In the genomic region with DNA sequence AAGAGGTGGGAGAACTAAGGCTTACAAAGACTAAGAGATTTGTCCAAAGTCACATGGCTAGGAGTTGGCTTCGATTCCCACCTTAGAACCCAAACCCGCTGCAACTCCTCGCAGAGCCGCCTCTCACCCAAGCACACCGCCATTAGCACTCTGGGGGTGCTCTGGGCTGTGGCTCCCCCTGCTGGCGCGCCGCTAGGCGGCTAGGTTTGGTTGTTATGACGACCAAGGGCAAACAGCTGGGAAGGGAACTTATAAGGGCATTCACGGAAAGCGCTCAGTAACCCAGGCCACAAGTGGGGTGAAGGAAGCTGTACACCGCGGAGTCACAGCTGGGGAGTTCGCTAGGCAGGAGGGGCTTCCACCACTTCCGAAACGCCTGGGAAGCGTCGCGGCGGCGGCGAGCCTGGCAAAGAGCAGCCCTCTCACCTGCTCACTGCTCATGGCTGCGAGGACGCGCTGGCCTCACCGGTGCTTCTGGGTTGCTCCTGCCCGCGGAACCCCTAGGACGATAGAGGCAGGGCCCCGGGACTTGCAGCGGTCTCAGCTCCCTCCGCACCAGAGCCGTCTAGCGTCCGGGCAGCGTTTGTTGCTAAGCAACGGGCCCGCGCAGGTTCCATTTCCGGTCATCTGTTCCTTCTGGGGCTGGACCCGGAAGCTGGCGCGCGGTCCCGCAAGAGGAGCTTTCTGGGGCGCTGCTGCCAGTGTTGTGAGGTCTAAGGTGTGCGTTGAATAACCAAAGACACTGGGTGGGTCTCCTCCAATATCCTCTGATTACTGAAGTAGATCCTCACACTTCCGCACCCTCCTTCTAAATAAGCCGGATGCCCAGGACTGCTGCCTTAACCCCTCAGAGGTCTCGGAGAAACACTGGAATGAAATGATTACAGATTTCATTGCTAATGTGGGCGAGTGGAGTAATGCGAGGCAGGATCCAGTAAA, we compare ENCODE assay signal across 1 cellular context.
TF ChIP-seq lines count a peak whose summit lies in the region.

A gene (minus strand): TSS at position 567 of the 939 bp plus-strand sequence. CDS start 126 bp downstream, at position 441.

TF ChIP-seq in HepG2, 621 proteins besides CTCF, POLR2A, EP300 and RAD21 (continued from another document and continues in another):
- TF ChIP-seq, protein P1, sequence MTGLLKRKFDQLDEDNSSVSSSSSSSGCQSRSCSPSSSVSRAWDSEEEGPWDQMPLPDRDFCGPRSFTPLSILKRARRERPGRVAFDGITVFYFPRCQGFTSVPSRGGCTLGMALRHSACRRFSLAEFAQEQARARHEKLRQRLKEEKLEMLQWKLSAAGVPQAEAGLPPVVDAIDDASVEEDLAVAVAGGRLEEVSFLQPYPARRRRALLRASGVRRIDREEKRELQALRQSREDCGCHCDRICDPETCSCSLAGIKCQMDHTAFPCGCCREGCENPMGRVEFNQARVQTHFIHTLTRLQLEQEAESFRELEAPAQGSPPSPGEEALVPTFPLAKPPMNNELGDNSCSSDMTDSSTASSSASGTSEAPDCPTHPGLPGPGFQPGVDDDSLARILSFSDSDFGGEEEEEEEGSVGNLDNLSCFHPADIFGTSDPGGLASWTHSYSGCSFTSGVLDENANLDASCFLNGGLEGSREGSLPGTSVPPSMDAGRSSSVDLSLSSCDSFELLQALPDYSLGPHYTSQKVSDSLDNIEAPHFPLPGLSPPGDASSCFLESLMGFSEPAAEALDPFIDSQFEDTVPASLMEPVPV (CRISPR knock-in tag; IDR thresholded peaks at IDR 0.05) = no peak
- TF ChIP-seq, protein P2, sequence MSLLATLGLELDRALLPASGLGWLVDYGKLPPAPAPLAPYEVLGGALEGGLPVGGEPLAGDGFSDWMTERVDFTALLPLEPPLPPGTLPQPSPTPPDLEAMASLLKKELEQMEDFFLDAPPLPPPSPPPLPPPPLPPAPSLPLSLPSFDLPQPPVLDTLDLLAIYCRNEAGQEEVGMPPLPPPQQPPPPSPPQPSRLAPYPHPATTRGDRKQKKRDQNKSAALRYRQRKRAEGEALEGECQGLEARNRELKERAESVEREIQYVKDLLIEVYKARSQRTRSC (CRISPR knock-in tag; IDR thresholded peaks at IDR 0.05; ENCODE audit: low read depth) = 0 out of 2 replicates have a peak, but pooled peaks have one; percentile 43
- no peak for TF ChIP-seq KLF12 (CRISPR knock-in tag; IDR thresholded peaks at IDR 0.05; ENCODE audit: borderline replicate concordance)
- peak; percentile 54; the same call in 1 of the 2 replicates for TF ChIP-seq TBX2 (CRISPR knock-in tag; IDR thresholded peaks at IDR 0.05; ENCODE audit: borderline replicate concordance)
- peak; percentile 79; the same call in 1 of the 2 replicates for TF ChIP-seq ZMYM4 (CRISPR knock-in tag; IDR thresholded peaks at IDR 0.05)
- TF ChIP-seq ZKSCAN1 (IDR thresholded peaks at IDR 0.05; ENCODE audit: low read length) = no peak
- 0 out of 2 replicates have a peak, but pooled peaks have one; percentile 37 for TF ChIP-seq HCFC1 (IDR thresholded peaks at IDR 0.05; ENCODE audit: low read depth, low read length)
- TF ChIP-seq LCORL (IDR thresholded peaks at IDR 0.05) = no peak
- TF ChIP-seq LCORL (CRISPR knock-in tag; IDR thresholded peaks at IDR 0.05) = no peak; the same call in 1 of the 2 replicates
- no peak for TF ChIP-seq ZNF674 (CRISPR knock-in tag; IDR thresholded peaks at IDR 0.05; ENCODE audit: low read depth)
- no peak for TF ChIP-seq HNRNPUL1 (IDR thresholded peaks at IDR 0.05; ENCODE audit: low read depth, low read length)
- no peak for TF ChIP-seq IRX3 (CRISPR knock-in tag; IDR thresholded peaks at IDR 0.05; ENCODE audit: borderline replicate concordance, low read depth)
- TF ChIP-seq ZFP1 (CRISPR knock-in tag; IDR thresholded peaks at IDR 0.05) = no peak
- TF ChIP-seq ZEB1 (IDR thresholded peaks at IDR 0.05; ENCODE audit: insufficient replicate concordance, low read depth) = no peak
- TF ChIP-seq KLF15 (CRISPR knock-in tag; IDR thresholded peaks at IDR 0.05; ENCODE audit: borderline replicate concordance) = no peak
- TF ChIP-seq ZNF737 (CRISPR knock-in tag; IDR thresholded peaks at IDR 0.05; ENCODE audit: borderline replicate concordance) = peak; percentile 88; the same call in 1 of the 2 replicates
- TF ChIP-seq, protein P3, sequence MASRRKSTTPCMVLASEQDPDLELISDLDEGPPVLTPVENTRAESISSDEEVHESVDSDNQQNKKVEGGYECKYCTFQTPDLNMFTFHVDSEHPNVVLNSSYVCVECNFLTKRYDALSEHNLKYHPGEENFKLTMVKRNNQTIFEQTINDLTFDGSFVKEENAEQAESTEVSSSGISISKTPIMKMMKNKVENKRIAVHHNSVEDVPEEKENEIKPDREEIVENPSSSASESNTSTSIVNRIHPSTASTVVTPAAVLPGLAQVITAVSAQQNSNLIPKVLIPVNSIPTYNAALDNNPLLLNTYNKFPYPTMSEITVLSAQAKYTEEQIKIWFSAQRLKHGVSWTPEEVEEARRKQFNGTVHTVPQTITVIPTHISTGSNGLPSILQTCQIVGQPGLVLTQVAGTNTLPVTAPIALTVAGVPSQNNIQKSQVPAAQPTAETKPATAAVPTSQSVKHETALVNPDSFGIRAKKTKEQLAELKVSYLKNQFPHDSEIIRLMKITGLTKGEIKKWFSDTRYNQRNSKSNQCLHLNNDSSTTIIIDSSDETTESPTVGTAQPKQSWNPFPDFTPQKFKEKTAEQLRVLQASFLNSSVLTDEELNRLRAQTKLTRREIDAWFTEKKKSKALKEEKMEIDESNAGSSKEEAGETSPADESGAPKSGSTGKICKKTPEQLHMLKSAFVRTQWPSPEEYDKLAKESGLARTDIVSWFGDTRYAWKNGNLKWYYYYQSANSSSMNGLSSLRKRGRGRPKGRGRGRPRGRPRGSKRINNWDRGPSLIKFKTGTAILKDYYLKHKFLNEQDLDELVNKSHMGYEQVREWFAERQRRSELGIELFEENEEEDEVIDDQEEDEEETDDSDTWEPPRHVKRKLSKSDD (CRISPR knock-in tag; IDR thresholded peaks at IDR 0.05; ENCODE audit: low read depth) = no peak
- TF ChIP-seq TOE1 (CRISPR knock-in tag; IDR thresholded peaks at IDR 0.05) = 0 out of 2 replicates have a peak, but pooled peaks have one; percentile 59
- peak; percentile 94; the same call in 1 of the 2 replicates for TF ChIP-seq NRL (CRISPR knock-in tag; IDR thresholded peaks at IDR 0.05; ENCODE audit: borderline replicate concordance)
- peak; percentile 32 for TF ChIP-seq SKI (IDR thresholded peaks at IDR 0.05; ENCODE audit: partially characterized antibody)
- TF ChIP-seq ZNF468 (CRISPR knock-in tag; IDR thresholded peaks at IDR 0.05) = no peak
- TF ChIP-seq, protein P4, sequence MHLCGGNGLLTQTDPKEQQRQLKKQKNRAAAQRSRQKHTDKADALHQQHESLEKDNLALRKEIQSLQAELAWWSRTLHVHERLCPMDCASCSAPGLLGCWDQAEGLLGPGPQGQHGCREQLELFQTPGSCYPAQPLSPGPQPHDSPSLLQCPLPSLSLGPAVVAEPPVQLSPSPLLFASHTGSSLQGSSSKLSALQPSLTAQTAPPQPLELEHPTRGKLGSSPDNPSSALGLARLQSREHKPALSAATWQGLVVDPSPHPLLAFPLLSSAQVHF (CRISPR knock-in tag; IDR thresholded peaks at IDR 0.05) = no peak
- no peak for TF ChIP-seq SSRP1 (CRISPR knock-in tag; IDR thresholded peaks at IDR 0.05)
- TF ChIP-seq ZNF775 (CRISPR knock-in tag; IDR thresholded peaks at IDR 0.05; ENCODE audit: borderline replicate concordance) = no peak
- peak; percentile 84; the same call in 1 of the 2 replicates for TF ChIP-seq MAF1 (CRISPR knock-in tag; IDR thresholded peaks at IDR 0.05; ENCODE audit: borderline replicate concordance)
- no peak for TF ChIP-seq CENPT (CRISPR knock-in tag; IDR thresholded peaks at IDR 0.05; ENCODE audit: low read depth)
- TF ChIP-seq RNF2 (conservative IDR thresholded peaks at IDR 0.05; ENCODE audit: low read depth) = peak; percentile 73
- TF ChIP-seq, protein P5, sequence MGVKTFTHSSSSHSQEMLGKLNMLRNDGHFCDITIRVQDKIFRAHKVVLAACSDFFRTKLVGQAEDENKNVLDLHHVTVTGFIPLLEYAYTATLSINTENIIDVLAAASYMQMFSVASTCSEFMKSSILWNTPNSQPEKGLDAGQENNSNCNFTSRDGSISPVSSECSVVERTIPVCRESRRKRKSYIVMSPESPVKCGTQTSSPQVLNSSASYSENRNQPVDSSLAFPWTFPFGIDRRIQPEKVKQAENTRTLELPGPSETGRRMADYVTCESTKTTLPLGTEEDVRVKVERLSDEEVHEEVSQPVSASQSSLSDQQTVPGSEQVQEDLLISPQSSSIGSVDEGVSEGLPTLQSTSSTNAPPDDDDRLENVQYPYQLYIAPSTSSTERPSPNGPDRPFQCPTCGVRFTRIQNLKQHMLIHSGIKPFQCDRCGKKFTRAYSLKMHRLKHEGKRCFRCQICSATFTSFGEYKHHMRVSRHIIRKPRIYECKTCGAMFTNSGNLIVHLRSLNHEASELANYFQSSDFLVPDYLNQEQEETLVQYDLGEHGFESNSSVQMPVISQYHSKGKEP (CRISPR knock-in tag; IDR thresholded peaks at IDR 0.05) = peak; percentile 68; the same call in 1 of the 2 replicates
- TF ChIP-seq, protein P6, sequence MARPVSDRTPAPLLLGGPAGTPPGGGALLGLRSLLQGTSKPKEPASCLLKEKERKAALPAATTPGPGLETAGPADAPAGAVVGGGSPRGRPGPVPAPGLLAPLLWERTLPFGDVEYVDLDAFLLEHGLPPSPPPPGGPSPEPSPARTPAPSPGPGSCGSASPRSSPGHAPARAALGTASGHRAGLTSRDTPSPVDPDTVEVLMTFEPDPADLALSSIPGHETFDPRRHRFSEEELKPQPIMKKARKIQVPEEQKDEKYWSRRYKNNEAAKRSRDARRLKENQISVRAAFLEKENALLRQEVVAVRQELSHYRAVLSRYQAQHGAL (CRISPR knock-in tag; IDR thresholded peaks at IDR 0.05; ENCODE audit: not compliant biosample characterization) = peak; percentile 74
- TF ChIP-seq, protein P7, sequence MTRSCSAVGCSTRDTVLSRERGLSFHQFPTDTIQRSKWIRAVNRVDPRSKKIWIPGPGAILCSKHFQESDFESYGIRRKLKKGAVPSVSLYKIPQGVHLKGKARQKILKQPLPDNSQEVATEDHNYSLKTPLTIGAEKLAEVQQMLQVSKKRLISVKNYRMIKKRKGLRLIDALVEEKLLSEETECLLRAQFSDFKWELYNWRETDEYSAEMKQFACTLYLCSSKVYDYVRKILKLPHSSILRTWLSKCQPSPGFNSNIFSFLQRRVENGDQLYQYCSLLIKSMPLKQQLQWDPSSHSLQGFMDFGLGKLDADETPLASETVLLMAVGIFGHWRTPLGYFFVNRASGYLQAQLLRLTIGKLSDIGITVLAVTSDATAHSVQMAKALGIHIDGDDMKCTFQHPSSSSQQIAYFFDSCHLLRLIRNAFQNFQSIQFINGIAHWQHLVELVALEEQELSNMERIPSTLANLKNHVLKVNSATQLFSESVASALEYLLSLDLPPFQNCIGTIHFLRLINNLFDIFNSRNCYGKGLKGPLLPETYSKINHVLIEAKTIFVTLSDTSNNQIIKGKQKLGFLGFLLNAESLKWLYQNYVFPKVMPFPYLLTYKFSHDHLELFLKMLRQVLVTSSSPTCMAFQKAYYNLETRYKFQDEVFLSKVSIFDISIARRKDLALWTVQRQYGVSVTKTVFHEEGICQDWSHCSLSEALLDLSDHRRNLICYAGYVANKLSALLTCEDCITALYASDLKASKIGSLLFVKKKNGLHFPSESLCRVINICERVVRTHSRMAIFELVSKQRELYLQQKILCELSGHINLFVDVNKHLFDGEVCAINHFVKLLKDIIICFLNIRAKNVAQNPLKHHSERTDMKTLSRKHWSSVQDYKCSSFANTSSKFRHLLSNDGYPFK (CRISPR knock-in tag; IDR thresholded peaks at IDR 0.05; ENCODE audit: borderline replicate concordance) = peak; percentile 80; the same call in 1 of the 2 replicates
- TF ChIP-seq HES4 (CRISPR knock-in tag; IDR thresholded peaks at IDR 0.05; ENCODE audit: borderline replicate concordance) = no peak; the same call in 1 of the 2 replicates
- no peak for TF ChIP-seq ZNF790 (CRISPR knock-in tag; IDR thresholded peaks at IDR 0.05; ENCODE audit: borderline replicate concordance)
- TF ChIP-seq, protein P8, sequence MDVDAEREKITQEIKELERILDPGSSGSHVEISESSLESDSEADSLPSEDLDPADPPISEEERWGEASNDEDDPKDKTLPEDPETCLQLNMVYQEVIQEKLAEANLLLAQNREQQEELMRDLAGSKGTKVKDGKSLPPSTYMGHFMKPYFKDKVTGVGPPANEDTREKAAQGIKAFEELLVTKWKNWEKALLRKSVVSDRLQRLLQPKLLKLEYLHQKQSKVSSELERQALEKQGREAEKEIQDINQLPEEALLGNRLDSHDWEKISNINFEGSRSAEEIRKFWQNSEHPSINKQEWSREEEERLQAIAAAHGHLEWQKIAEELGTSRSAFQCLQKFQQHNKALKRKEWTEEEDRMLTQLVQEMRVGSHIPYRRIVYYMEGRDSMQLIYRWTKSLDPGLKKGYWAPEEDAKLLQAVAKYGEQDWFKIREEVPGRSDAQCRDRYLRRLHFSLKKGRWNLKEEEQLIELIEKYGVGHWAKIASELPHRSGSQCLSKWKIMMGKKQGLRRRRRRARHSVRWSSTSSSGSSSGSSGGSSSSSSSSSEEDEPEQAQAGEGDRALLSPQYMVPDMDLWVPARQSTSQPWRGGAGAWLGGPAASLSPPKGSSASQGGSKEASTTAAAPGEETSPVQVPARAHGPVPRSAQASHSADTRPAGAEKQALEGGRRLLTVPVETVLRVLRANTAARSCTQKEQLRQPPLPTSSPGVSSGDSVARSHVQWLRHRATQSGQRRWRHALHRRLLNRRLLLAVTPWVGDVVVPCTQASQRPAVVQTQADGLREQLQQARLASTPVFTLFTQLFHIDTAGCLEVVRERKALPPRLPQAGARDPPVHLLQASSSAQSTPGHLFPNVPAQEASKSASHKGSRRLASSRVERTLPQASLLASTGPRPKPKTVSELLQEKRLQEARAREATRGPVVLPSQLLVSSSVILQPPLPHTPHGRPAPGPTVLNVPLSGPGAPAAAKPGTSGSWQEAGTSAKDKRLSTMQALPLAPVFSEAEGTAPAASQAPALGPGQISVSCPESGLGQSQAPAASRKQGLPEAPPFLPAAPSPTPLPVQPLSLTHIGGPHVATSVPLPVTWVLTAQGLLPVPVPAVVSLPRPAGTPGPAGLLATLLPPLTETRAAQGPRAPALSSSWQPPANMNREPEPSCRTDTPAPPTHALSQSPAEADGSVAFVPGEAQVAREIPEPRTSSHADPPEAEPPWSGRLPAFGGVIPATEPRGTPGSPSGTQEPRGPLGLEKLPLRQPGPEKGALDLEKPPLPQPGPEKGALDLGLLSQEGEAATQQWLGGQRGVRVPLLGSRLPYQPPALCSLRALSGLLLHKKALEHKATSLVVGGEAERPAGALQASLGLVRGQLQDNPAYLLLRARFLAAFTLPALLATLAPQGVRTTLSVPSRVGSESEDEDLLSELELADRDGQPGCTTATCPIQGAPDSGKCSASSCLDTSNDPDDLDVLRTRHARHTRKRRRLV (CRISPR knock-in tag; IDR thresholded peaks at IDR 0.05) = no peak
- no peak for TF ChIP-seq ZNF713 (CRISPR knock-in tag; IDR thresholded peaks at IDR 0.05)
- peak; percentile 98 for TF ChIP-seq U2AF2 (IDR thresholded peaks at IDR 0.05; ENCODE audit: low read depth, low read length)
- no peak for TF ChIP-seq BCL6 (CRISPR knock-in tag; IDR thresholded peaks at IDR 0.05)
- no peak for TF ChIP-seq MTA3 (CRISPR knock-in tag; IDR thresholded peaks at IDR 0.05)
- TF ChIP-seq, protein P9, sequence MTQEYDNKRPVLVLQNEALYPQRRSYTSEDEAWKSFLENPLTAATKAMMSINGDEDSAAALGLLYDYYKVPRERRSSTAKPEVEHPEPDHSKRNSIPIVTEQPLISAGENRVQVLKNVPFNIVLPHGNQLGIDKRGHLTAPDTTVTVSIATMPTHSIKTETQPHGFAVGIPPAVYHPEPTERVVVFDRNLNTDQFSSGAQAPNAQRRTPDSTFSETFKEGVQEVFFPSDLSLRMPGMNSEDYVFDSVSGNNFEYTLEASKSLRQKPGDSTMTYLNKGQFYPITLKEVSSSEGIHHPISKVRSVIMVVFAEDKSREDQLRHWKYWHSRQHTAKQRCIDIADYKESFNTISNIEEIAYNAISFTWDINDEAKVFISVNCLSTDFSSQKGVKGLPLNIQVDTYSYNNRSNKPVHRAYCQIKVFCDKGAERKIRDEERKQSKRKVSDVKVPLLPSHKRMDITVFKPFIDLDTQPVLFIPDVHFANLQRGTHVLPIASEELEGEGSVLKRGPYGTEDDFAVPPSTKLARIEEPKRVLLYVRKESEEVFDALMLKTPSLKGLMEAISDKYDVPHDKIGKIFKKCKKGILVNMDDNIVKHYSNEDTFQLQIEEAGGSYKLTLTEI (CRISPR knock-in tag; conservative IDR thresholded peaks at IDR 0.05) = no peak
